Comparison of ENCODE assay signal across 8 cellular contexts in genomic region chr4:2220016-2220620, GRCh38. TPM values are rescaled to one million over a fixed set of nuclear protein-coding genes. Genes with fewer than 3 reads are reported as not detected.
DNase-seq lines count a peak whose midpoint lies in the region; ATAC-seq and TF ChIP-seq lines count a peak whose summit lies in the region.

No MANE protein-coding gene starts in this region.

- peak; percentile 57 for ATAC-seq in GM18858 (IDR thresholded peaks at IDR 0.05; ENCODE audit: unreplicated experiment)
- no peak for ATAC-seq in HG03354 (IDR thresholded peaks at IDR 0.05; ENCODE audit: poor library complexity, severe bottlenecking, unreplicated experiment)

- in situ Hi-C loops in ACHN (cut with HindIII; ENCODE audit: low pct_ligation_motif_present, low pct_unique_long_range_greater_than_20kb, low sequenced_read_pairs): no loop called here

- DNase-seq in ACHN (peak; percentile 60), NCI-H1092 (lab: John Stamatoyannopoulos, UW) (peak; percentile 62), T-helper 2 cell (peak; percentile 50 to 77 (median 67)), amygdala (lab: John Stamatoyannopoulos, UW) (peak in 46 of 56 donors; percentile 19 to 73 (median 44)), right atrium auricular region (ENCODE audit: low spot score) (peak; percentile 72), retinal pigment epithelial cell (ENCODE audit: low read depth) (no peak)

- no peaks in the 10 kb centered on the region for H3K27me3 ChIP-seq in right atrium auricular region

- peak; percentile 70 to 91 for TF ChIP-seq CTCF in right atrium auricular region (IDR thresholded peaks at IDR 0.05)
- peak; percentile 97 for TF ChIP-seq CTCF in retinal pigment epithelial cell (conservative IDR thresholded peaks at IDR 0.05; ENCODE audit: low read depth, low read length)

- no peaks in the 10 kb centered on the region for H3K9me3 ChIP-seq in right atrium auricular region

- H3K4me1 ChIP-seq in right atrium auricular region: peaks cover 0 to 4% of the 10 kb centered on the region in 2 donors

- no peaks in the 10 kb centered on the region for H3K36me3 ChIP-seq in right atrium auricular region

- H3K4me3 ChIP-seq in right atrium auricular region: no peak overlapping the region
- no peak overlapping the region for H3K4me3 ChIP-seq in retinal pigment epithelial cell (ENCODE audit: low read length)

- no peak overlapping the region for H3K27ac ChIP-seq in right atrium auricular region

RNA-seq across cellular contexts. Expression of gene HAUS3, which starts 21.8 kb away (rescaled TPM):
- total RNA-seq in right atrium auricular region: 1 to 10 TPM; 3.7 to 4.1 TPM

RNA-seq across cellular contexts. Expression of gene POLN, which starts 21.8 kb away (rescaled TPM):
- 1 to 10 TPM; 1.3 to 2.8 TPM for total RNA-seq in right atrium auricular region

RNA-seq across cellular contexts. Expression of gene MXD4, which starts 41.8 kb away (rescaled TPM):
- 10 to 100 TPM; 33.4 to 34.9 TPM for total RNA-seq in right atrium auricular region
